Comparison of ENCODE assay signal across 14 cellular contexts in genomic region chr12:124607681-124608425, GRCh38. TPM values are rescaled to one million over a fixed set of nuclear protein-coding genes. Genes with fewer than 3 reads are reported as not detected.
DNase-seq lines count a peak whose midpoint lies in the region; FAIRE-seq and TF ChIP-seq lines count a peak whose summit lies in the region.
"Had no signal": no experiment of that assay in that cellular context is flagged by ENCODE, and none has a peak within 500 bp of the region (broad histone marks: within the 10 kb centered on the region; RNA-seq: fewer than 3 reads in every experiment).

No MANE protein-coding gene starts in this region.

- TF ChIP-seq CTCF in PC-9 (conservative IDR thresholded peaks at IDR 0.05) (no peak), esophagus squamous epithelium (IDR thresholded peaks at IDR 0.05) (no peak)

- BruUV-seq in PC-9 (replicated peaks; lab: Mats Ljungman, UMichigan) = no TSS peak

- no peaks in the 10 kb centered on the region for H3K9me3 ChIP-seq in PC-9 (ENCODE audit: insufficient read depth, low read depth)
- no peaks in the 10 kb centered on the region for H3K9me3 ChIP-seq in esophagus squamous epithelium
- H3K9me3 ChIP-seq: adrenal gland had no signal

- H3K4me3 ChIP-seq in PC-9 = no peak overlapping the region
- no peak overlapping the region for H3K4me3 ChIP-seq in esophagus squamous epithelium

- H3K27me3 ChIP-seq in PC-9 (ENCODE audit: insufficient read depth, low read depth) (no peaks in the 10 kb centered on the region), esophagus squamous epithelium (peaks cover 0 to 22% (median 0%) of the 10 kb centered on the region in 4 donors)
- H3K27me3 ChIP-seq: adrenal gland had no signal

- intact Hi-C loops in PC-9 (cut with micrococcal nuclease; ENCODE audit: unreplicated experiment) = no loop called here
- intact Hi-C loops in esophagus squamous epithelium (cut with DNase I) = no loop called here
- intact Hi-C loops in activated CD4-positive, alpha-beta memory T cell treated with anti-CD3 and anti-CD28 coated beads for 36 hours (cut with micrococcal nuclease) = loop anchor here (2.0 kb wide), 1 partner anchor 41 kb away; the partner anchor contains the start of gene NCOR2

- no peaks in the 10 kb centered on the region for H4K20me1 ChIP-seq in PC-9 (ENCODE audit: insufficient read depth)

- WGBS in esophagus squamous epithelium, 2 donors = 80 to 84% methylated on average over 20 to 23 of the region's 23 CpGs

- H3K9me3 Mint-ChIP-seq in activated CD4-positive, alpha-beta memory T cell treated with anti-CD3 and anti-CD28 coated beads for 36 hours = no peaks in the 10 kb centered on the region

- TF ChIP-seq POLR2A in GM12891 (IDR thresholded peaks at IDR 0.05; ENCODE audit: low read depth, low read length) (no peak), esophagus squamous epithelium (IDR thresholded peaks at IDR 0.05) (no peak)

- H3K9me2 ChIP-seq in PC-9 (ENCODE audit: insufficient read depth) = no peaks in the 10 kb centered on the region

- H2AFZ ChIP-seq in PC-9 = no peak overlapping the region

- DNase-seq in GM12891 (ENCODE audit: insufficient read length, low spot score) (no peak), PC-9 (peak in 1 of 2 experiments; percentile 56), esophagus squamous epithelium (lab: John Stamatoyannopoulos, UW) (no peak), renal cortical epithelial cell (ENCODE audit: low read depth) (peak; percentile 22), KBM-7 (no peak), AG20443 (ENCODE audit: low spot score) (no peak)
- no peak for DNase-seq in stimulated activated CD8-positive, alpha-beta memory T cell treated with anti-CD3 and anti-CD28 coated beads, Interleukin-4, amount 100 ng/mL, for 48 hours
- DNase-seq in activated CD4-positive, alpha-beta memory T cell treated with anti-CD3 and anti-CD28 coated beads for 36 hours = no peak
- DNase-seq: activated CD8-positive, alpha-beta memory T cell treated with anti-CD3 and anti-CD28 coated beads, Interleukin-2, amount 50 U/mL, for 4 hours; NCI-H187 treated with DMSO at 0.1 percent for 48 hours; substantia nigra had no signal

- no peaks in the 10 kb centered on the region for H3K36me3 ChIP-seq in PC-9 (ENCODE audit: low read depth)
- no peaks in the 10 kb centered on the region for H3K36me3 ChIP-seq in esophagus squamous epithelium
- H3K36me3 ChIP-seq: adrenal gland had no signal

- H3K4me2 ChIP-seq in PC-9 = peak overlapping the region; percentile 62

- H3F3A ChIP-seq in PC-9 (ENCODE audit: insufficient read depth, low read depth) = peaks cover 31% of the 10 kb centered on the region

- H3K4me1 Mint-ChIP-seq in activated CD4-positive, alpha-beta memory T cell treated with anti-CD3 and anti-CD28 coated beads for 36 hours (ENCODE audit: low read depth) = peaks cover 30% of the 10 kb centered on the region

- peak overlapping the region; percentile 76 for H3K27ac ChIP-seq in PC-9
- peak overlapping the region; percentile 60 to 86 (median 80) for H3K27ac ChIP-seq in esophagus squamous epithelium

- POLR2A ChIA-PET in PC-9 (lab: Charles Lee; ENCODE audit: unreplicated experiment) = no interaction called here
- POLR2A ChIA-PET in activated CD4-positive, alpha-beta memory T cell treated with anti-CD3 and anti-CD28 coated beads for 36 hours (lab: Charles Lee) = no interaction called here

- CTCF ChIA-PET in PC-9 (lab: Charles Lee) = no interaction called here
- CTCF ChIA-PET in activated CD4-positive, alpha-beta memory T cell treated with anti-CD3 and anti-CD28 coated beads for 36 hours (lab: Charles Lee) = no interaction called here

- H3K36me3 Mint-ChIP-seq in activated CD4-positive, alpha-beta memory T cell treated with anti-CD3 and anti-CD28 coated beads for 36 hours = no peaks in the 10 kb centered on the region

- peak; percentile 65 for FAIRE-seq in GM12891 (lab: Jason Lieb, UNC)
- FAIRE-seq: frontal cortex, islet of Langerhans had no signal

- no peaks in the 10 kb centered on the region for H3K79me2 ChIP-seq in PC-9 (ENCODE audit: low read depth)

- H3K4me3 Mint-ChIP-seq in activated CD4-positive, alpha-beta memory T cell treated with anti-CD3 and anti-CD28 coated beads for 36 hours = no peak overlapping the region

- in situ Hi-C loops in KBM-7 (cut with MboI; ENCODE audit: low pct_unique_long_range_greater_than_20kb, low sequenced_read_pairs) = no loop called here

- no peak overlapping the region for H3K27ac Mint-ChIP-seq in activated CD4-positive, alpha-beta memory T cell treated with anti-CD3 and anti-CD28 coated beads for 36 hours

- H3K27me3 Mint-ChIP-seq in activated CD4-positive, alpha-beta memory T cell treated with anti-CD3 and anti-CD28 coated beads for 36 hours = peaks cover 3% of the 10 kb centered on the region

- H3K4me1 ChIP-seq in PC-9 (replicated peaks; ENCODE audit: insufficient read depth) (peaks cover 31% of the 10 kb centered on the region), esophagus squamous epithelium (peaks cover 23 to 39% (median 24%) of the 10 kb centered on the region in 3 donors)

TF ChIP-seq in GM12891, 5 proteins besides CTCF, POLR2A, EP300 and RAD21:
- TF ChIP-seq SPI1 (IDR thresholded peaks at IDR 0.05; ENCODE audit: low read depth, low read length) = no peak
- no peak for TF ChIP-seq POLR2AphosphoS5 (IDR thresholded peaks at IDR 0.05; ENCODE audit: low read depth, low read length)
- no peak for TF ChIP-seq TAF1 (IDR thresholded peaks at IDR 0.05; ENCODE audit: low read depth, low read length)
TF ChIP-seq in GM12891: peak in this region for 0.

RNA-seq across cellular contexts. Expression of gene NCOR2, which starts 40.4 kb away (rescaled TPM):
- 66.2 TPM for polyA plus RNA-seq in GM12891 (2012; ENCODE audit: low read depth, missing spikeins)
- 319 and 368 TPM in 2 replicates for total RNA-seq in PC-9 (2021)
- 10 to 100 TPM; 17.7 to 84.1 (median 45.6) TPM for total RNA-seq in esophagus squamous epithelium
- total RNA-seq in renal cortical epithelial cell = 29.3 and 174 TPM in 2 replicates
- 10 to 100 TPM; 86.1 to 86.9 TPM for total RNA-seq in activated CD4-positive, alpha-beta memory T cell treated with anti-CD3 and anti-CD28 coated beads for 36 hours
